In the genomic region with DNA sequence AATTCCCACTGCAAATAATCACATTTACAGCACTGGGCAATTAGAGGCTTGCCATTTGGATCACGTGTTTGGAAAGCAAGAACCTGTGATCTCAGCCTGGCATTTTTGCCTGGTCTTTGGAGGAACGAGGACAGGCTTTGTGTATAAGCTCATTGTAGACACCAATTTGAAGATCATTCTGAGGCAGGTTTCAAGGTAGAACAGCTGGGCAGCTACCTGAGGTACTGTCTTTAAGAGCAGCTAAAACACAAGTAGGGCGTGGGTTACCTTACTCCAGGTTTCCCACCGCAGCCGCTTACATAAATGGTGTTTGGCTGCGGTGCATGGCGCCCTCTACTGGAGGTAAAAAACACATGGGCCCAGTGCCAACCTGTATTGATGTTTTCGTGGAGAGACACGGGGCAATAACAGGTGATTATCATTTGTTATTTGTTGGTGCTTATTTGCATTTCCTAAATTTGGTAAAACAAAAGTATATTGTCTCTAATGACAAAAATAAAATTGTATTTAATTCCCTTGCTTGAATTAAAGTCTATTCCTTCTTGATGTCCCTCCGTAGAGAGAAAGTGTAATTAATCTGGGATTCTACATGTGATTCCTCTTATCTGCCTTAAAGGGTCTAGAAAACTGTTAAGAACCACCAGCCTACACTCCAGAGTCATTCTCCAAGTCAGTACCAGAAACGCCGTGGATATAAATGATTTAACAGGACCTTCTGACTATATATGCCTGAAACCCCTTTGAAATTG, we compare ENCODE assay signal across 8 cellular contexts.
A peak's percentile ranks its signal among the peaks of the same experiment; 100 is the strongest.
DNase-seq lines count a peak whose midpoint lies in the region; ATAC-seq and TF ChIP-seq lines count a peak whose summit lies in the region.

No MANE protein-coding gene starts in this region.

- H3K36me3 ChIP-seq in gastroesophageal sphincter, result no peaks in the 10 kb centered on the region
- H3K36me3 ChIP-seq in ovary, result no peaks in the 10 kb centered on the region
- no peaks in the 10 kb centered on the region for H3K36me3 ChIP-seq in suprapubic skin

- 18 to 20% methylated on average over 10 to 12 of the region's 12 CpGs for WGBS in gastroesophageal sphincter (ENCODE audit: low coverage in 1 of 2), 2 donors
- 15 to 20% (median 15%) methylated on average over 12 of the region's 12 CpGs for WGBS in ovary, 3 donors
- 26% methylated on average over 12 of the region's 12 CpGs for WGBS in suprapubic skin

- ATAC-seq in gastroesophageal sphincter (peak; percentile 79), GM21619 (IDR thresholded peaks at IDR 0.05; ENCODE audit: unreplicated experiment) (no peak)

- H3K27ac ChIP-seq in gastroesophageal sphincter, result no peak overlapping the region
- no peak overlapping the region for H3K27ac ChIP-seq in ovary
- H3K27ac ChIP-seq in suprapubic skin, result no peak overlapping the region

- intact Hi-C loops in ovary (cut with DNase I), result loop anchor here in 2 of 4 donors (5.0 to 10.0 kb wide), 3 partner anchors 89 to 386 kb away; partner anchors contain the start of genes ISCU (in 1 of the 2) and SART3 (in 1 of the 2)

- TF ChIP-seq EP300 in gastroesophageal sphincter (IDR thresholded peaks at IDR 0.05) (no peak), ovary (IDR thresholded peaks at IDR 0.05) (no peak), suprapubic skin (IDR thresholded peaks at IDR 0.05) (no peak)

- no peak for TF ChIP-seq POLR2A in gastroesophageal sphincter (IDR thresholded peaks at IDR 0.05)
- TF ChIP-seq POLR2A in ovary (IDR thresholded peaks at IDR 0.05), result no peak
- TF ChIP-seq POLR2A in suprapubic skin (IDR thresholded peaks at IDR 0.05), result no peak

- DNase-seq in EL (peak; percentile 61), LoVo (ENCODE audit: low spot score) (peak; percentile 79), RPMI8226 (peak; percentile 81), ovary (peak; percentile 38 to 76 (median 72)), suprapubic skin (ENCODE audit: low spot score in 2 of 2) (peak; percentile 82 to 87)
- peak; percentile 57 for DNase-seq in activated T-helper 9 cell treated with anti-CD3 and anti-CD28 coated beads, Interleukin-2, amount 50 U/mL, for 16 hours (ENCODE audit: low read depth)

- peak; percentile 83 to 88 (median 86) for TF ChIP-seq CTCF in gastroesophageal sphincter (IDR thresholded peaks at IDR 0.05)
- peak; percentile 62 to 88 (median 66) for TF ChIP-seq CTCF in ovary (IDR thresholded peaks at IDR 0.05)
- peak; percentile 76 to 78 for TF ChIP-seq CTCF in suprapubic skin (IDR thresholded peaks at IDR 0.05)

- H3K4me1 ChIP-seq in gastroesophageal sphincter (peaks cover 0 to 11% (median 0%) of the 10 kb centered on the region in 3 donors), ovary (ENCODE audit: insufficient read depth) (no peaks in the 10 kb centered on the region), suprapubic skin (peaks cover 9% of the 10 kb centered on the region)

- H3K9me3 ChIP-seq in gastroesophageal sphincter (peaks cover 0 to 13% (median 0%) of the 10 kb centered on the region in 3 donors), ovary (no peaks in the 10 kb centered on the region), suprapubic skin (peaks cover 5% of the 10 kb centered on the region)

- H3K27me3 ChIP-seq in gastroesophageal sphincter (no peaks in the 10 kb centered on the region), ovary (no peaks in the 10 kb centered on the region), suprapubic skin (no peaks in the 10 kb centered on the region)

- no peak overlapping the region for H3K4me3 ChIP-seq in gastroesophageal sphincter
- H3K4me3 ChIP-seq in ovary, result no peak overlapping the region
- no peak overlapping the region for H3K4me3 ChIP-seq in suprapubic skin
